Comparison of ENCODE assay signal across 28 cellular contexts in genomic region chr12:9227953-9228352, GRCh38. TPM values are rescaled to one million over a fixed set of nuclear protein-coding genes. Genes with fewer than 3 reads are reported as not detected.
"Had no signal": no experiment of that assay in that cellular context is flagged by ENCODE, and none has a peak within 500 bp of the region (broad histone marks: within the 10 kb centered on the region; RNA-seq: fewer than 3 reads in every experiment).

No MANE protein-coding gene starts in this region.

- DNase-seq: activated CD4-positive, alpha-beta T cell treated with anti-CD3 and anti-CD28 coated beads for 48 hours; activated CD4-positive, alpha-beta T cell treated with anti-CD3 and anti-CD28 coated beads, Interleukin-2, amount 50 U/mL, for 4 hours; activated CD4-positive, CD25-positive, alpha-beta regulatory T cell treated with anti-CD3 and anti-CD28 coated beads, Interleukin-2, amount 50 U/mL, for 72 hours; activated CD8-positive, alpha-beta memory T cell treated with anti-CD3 and anti-CD28 coated beads, Interleukin-2, amount 50 U/mL, for 48 hours; activated CD8-positive, alpha-beta T cell treated with anti-CD3 and anti-CD28 coated beads, Interleukin-2, amount 10 ng/mL, durations not matched to agents 7 days and 5 days; activated effector memory CD4-positive, alpha-beta T cell treated with Interleukin-2 at 50 U/mL for 16 hours; activated naive CD4-positive, alpha-beta T cell; activated naive CD8-positive, alpha-beta T cell treated with anti-CD3 and anti-CD28 coated beads, Interleukin-2, amount 50 U/mL, for 24 hours; activated T-cell treated with anti-CD3 and anti-CD28 coated beads, Interleukin-2, amount 50 U/mL, for 24 hours; amygdala; brain microvascular endothelial cell; Karpas-422; MM.1S; NCI-H1105; NCI-H1436; NCI-H187; NCI-H2081 treated with DMSO at 0.1 percent for 48 hours; NCI-H446; NCI-H524; Peyer's patch; SHP77 had no signal

- H3K27me3 Mint-ChIP-seq: activated naive CD4-positive, alpha-beta T cell treated with anti-CD3 and anti-CD28 coated beads, Interleukin-2, amount 50 U/mL, for 24 hours had no signal

- H3K9me3 Mint-ChIP-seq: activated naive CD4-positive, alpha-beta T cell treated with anti-CD3 and anti-CD28 coated beads, Interleukin-2, amount 50 U/mL, for 24 hours; activated naive CD8-positive, alpha-beta T cell treated with anti-CD3 and anti-CD28 coated beads, Interleukin-2, amount 50 U/mL, for 24 hours; activated T-cell treated with anti-CD3 and anti-CD28 coated beads, Interleukin-2, amount 50 U/mL, for 24 hours; activated T-helper 1 cell treated with anti-CD3 and anti-CD28 coated beads, Interleukin-12 subunit alpha, Interleukin-12 subunit beta, Interleukin-2, Interleukin-4 antibody, amounts not matched to agents 30 ng/mL and 10 ng/mL and 1 ng/mL, durations not matched to agents 14 hours and 24 hours and 36 hours; T-helper 1 cell treated with Interleukin-12 subunit alpha and Interleukin-12 subunit beta and Interleukin-4 antibody, amounts not matched to agents 30 μg/mL and 1 μg/mL, for 36 hours had no signal

- H3K9me3 ChIP-seq: Peyer's patch, SJSA1 had no signal

- H3K4me3 ChIP-seq: K562, Peyer's patch, SJSA1 had no signal

- H3K27ac ChIP-seq: brain microvascular endothelial cell, RWPE1, SJSA1 had no signal

- H3K27me3 ChIP-seq: brain microvascular endothelial cell, Peyer's patch had no signal

- H3K27ac Mint-ChIP-seq: activated CD8-positive, alpha-beta T cell treated with anti-CD3 and anti-CD28 coated beads, Interleukin-2, amount 10 ng/mL, durations not matched to agents 7 days and 5 days; activated naive CD4-positive, alpha-beta T cell treated with anti-CD3 and anti-CD28 coated beads, Interleukin-2, amount 50 U/mL, for 24 hours; activated naive CD8-positive, alpha-beta T cell treated with anti-CD3 and anti-CD28 coated beads, Interleukin-2, amount 50 U/mL, for 24 hours; activated T-cell treated with anti-CD3 and anti-CD28 coated beads, Interleukin-2, amount 50 U/mL, for 24 hours; activated T-helper 1 cell treated with anti-CD3 and anti-CD28 coated beads, Interleukin-12 subunit alpha, Interleukin-12 subunit beta, Interleukin-2, Interleukin-4 antibody, amounts not matched to agents 30 ng/mL and 10 ng/mL and 1 ng/mL, durations not matched to agents 14 hours and 24 hours and 36 hours; T-helper 1 cell treated with Interleukin-12 subunit alpha and Interleukin-12 subunit beta and Interleukin-4 antibody, amounts not matched to agents 30 μg/mL and 1 μg/mL, for 36 hours; WTC11 had no signal

- ATAC-seq: activated CD8-positive, alpha-beta T cell treated with anti-CD3 and anti-CD28 coated beads, Interleukin-2, amount 10 ng/mL, durations not matched to agents 7 days and 5 days; activated naive CD8-positive, alpha-beta T cell treated with anti-CD3 and anti-CD28 coated beads, Interleukin-2, amount 50 U/mL, for 24 hours; K562; WTC11 had no signal

- H3K4me3 Mint-ChIP-seq: activated CD8-positive, alpha-beta T cell treated with anti-CD3 and anti-CD28 coated beads, Interleukin-2, amount 10 ng/mL, durations not matched to agents 7 days and 5 days; activated naive CD4-positive, alpha-beta T cell treated with anti-CD3 and anti-CD28 coated beads, Interleukin-2, amount 50 U/mL, for 24 hours; activated naive CD8-positive, alpha-beta T cell treated with anti-CD3 and anti-CD28 coated beads, Interleukin-2, amount 50 U/mL, for 24 hours; activated T-cell treated with anti-CD3 and anti-CD28 coated beads, Interleukin-2, amount 50 U/mL, for 24 hours; activated T-helper 1 cell treated with anti-CD3 and anti-CD28 coated beads, Interleukin-12 subunit alpha, Interleukin-12 subunit beta, Interleukin-2, Interleukin-4 antibody, amounts not matched to agents 30 ng/mL and 10 ng/mL and 1 ng/mL, durations not matched to agents 14 hours and 24 hours and 36 hours; T-helper 1 cell treated with Interleukin-12 subunit alpha and Interleukin-12 subunit beta and Interleukin-4 antibody, amounts not matched to agents 30 μg/mL and 1 μg/mL, for 36 hours; WTC11 had no signal

- H3K36me3 ChIP-seq: brain microvascular endothelial cell, Peyer's patch, SJSA1 had no signal

- H3K4me1 Mint-ChIP-seq: activated naive CD4-positive, alpha-beta T cell treated with anti-CD3 and anti-CD28 coated beads, Interleukin-2, amount 50 U/mL, for 24 hours; activated naive CD8-positive, alpha-beta T cell treated with anti-CD3 and anti-CD28 coated beads, Interleukin-2, amount 50 U/mL, for 24 hours; WTC11 had no signal

- H3K4me1 ChIP-seq: Peyer's patch, SJSA1 had no signal

RNA-seq across cellular contexts. Expression of gene PZP, which starts 19.8 kb away (rescaled TPM):
- total RNA-seq: activated CD8-positive, alpha-beta T cell treated with anti-CD3 and anti-CD28 coated beads, Interleukin-2, amount 10 ng/mL, durations not matched to agents 7 days and 5 days; activated T-helper 1 cell treated with anti-CD3 and anti-CD28 coated beads, Interleukin-12 subunit alpha, Interleukin-12 subunit beta, Interleukin-2, Interleukin-4 antibody, amounts not matched to agents 30 ng/mL and 10 ng/mL and 1 ng/mL, durations not matched to agents 14 hours and 24 hours and 36 hours; K562; Peyer's patch; SJSA1 had no signal
